ENCODE assay signal across 11 cellular contexts in genomic region chr17:9728564-9728963, GRCh38.
DNase-seq lines count a peak whose midpoint lies in the region; ATAC-seq, FAIRE-seq and TF ChIP-seq lines count a peak whose summit lies in the region.
"Had no signal": no experiment of that assay in that cellular context is flagged by ENCODE, and none has a peak within 500 bp of the region (broad histone marks: within the 10 kb centered on the region; RNA-seq: fewer than 3 reads in every experiment).

No MANE protein-coding gene starts in this region.

- FAIRE-seq in A549 (lab: Jason Lieb, UNC) = no peak

- no peaks in the 10 kb centered on the region for H3K79me1 ChIP-seq in neuronal stem cell (ENCODE audit: low read depth, low read length)

- H2AK5ac ChIP-seq in neuronal stem cell (ENCODE audit: low read depth, low read length) = no peak overlapping the region

- H3K14ac ChIP-seq in neuronal stem cell (ENCODE audit: low read length) = no peak overlapping the region

- H2BK5ac ChIP-seq in neuronal stem cell (ENCODE audit: low read length) = peak overlapping the region; percentile 15

- no peak for DNase-seq in A549 (ENCODE audit: low read depth in 1 of 2, low spot score in 1 of 2)
- DNase-seq in D341Med (ENCODE audit: low spot score) = peak; percentile 10
- DNase-seq in left colon = no peak
- no peak for DNase-seq in neuronal stem cell (ENCODE audit: low spot score)
- no peak for DNase-seq in C1 segment of cervical spinal cord (lab: John Stamatoyannopoulos, UW)
- DNase-seq in SK-N-DZ (ENCODE audit: low spot score) = no peak
- DNase-seq: GF-D8, GOT3, H9 had no signal

- no peak overlapping the region for H3K4me3 ChIP-seq in A549
- H3K4me3 ChIP-seq in neuronal stem cell (ENCODE audit: low read length in 2 of 2) = no peak overlapping the region
- H3K4me3 ChIP-seq: GM12878 had no signal

- POLR2A ChIA-PET in A549 (lab: Yijun Ruan, JAX) = no interaction called here

- WGBS in A549 (ENCODE audit: missing lambda C conversion rate) = 63% methylated on average over 11 of the region's 12 CpGs
- no CpG with 5 or more reads among the region's 12 CpGs for WGBS in neuronal stem cell (ENCODE audit: extremely low coverage in 2 of 2, insufficient read length in 2 of 2, insufficient replicate concordance in 1 of 2), 2 donors

- no peak overlapping the region for H4K8ac ChIP-seq in neuronal stem cell (ENCODE audit: low read depth, low read length)

- no peak overlapping the region for H3K4me2 ChIP-seq in A549
- no peak overlapping the region for H3K4me2 ChIP-seq in neuronal stem cell (ENCODE audit: insufficient read depth, low read length, poor library complexity, severe bottlenecking)

- no peak overlapping the region for H2BK120ac ChIP-seq in neuronal stem cell (ENCODE audit: low read depth, low read length)

- intact Hi-C loops in left colon (cut with DNase I, micrococcal nuclease) = no loop called here

- no peak overlapping the region for H3K4ac ChIP-seq in neuronal stem cell (ENCODE audit: low read length)

- H3K27me3 ChIP-seq in neuronal stem cell (ENCODE audit: control insufficient read depth in 3 of 3, insufficient read depth in 3 of 3, low read depth in 1 of 3, low read length in 3 of 3) = no peaks in the 10 kb centered on the region

- peaks cover 13% of the 10 kb centered on the region for H3K4me1 ChIP-seq in A549
- peaks cover 0 to 10% of the 10 kb centered on the region in 2 donors for H3K4me1 ChIP-seq in neuronal stem cell (ENCODE audit: control insufficient read depth in 2 of 2, insufficient read depth in 1 of 2, low read depth in 1 of 2, low read length in 2 of 2)

- TF ChIP-seq CTCF in A549 (IDR thresholded peaks at IDR 0.05) = no peak

- no peak for TF ChIP-seq POLR2A in A549 (IDR thresholded peaks at IDR 0.05; ENCODE audit: low read length)

- H3K9me3 ChIP-seq in A549 (no peaks in the 10 kb centered on the region), neuronal stem cell (replicated peaks in 1 of 2; ENCODE audit: control insufficient read depth in 2 of 2, insufficient read depth in 1 of 2, low read depth in 1 of 2, low read length in 2 of 2) (no peaks in the 10 kb centered on the region)

- no peak for TF ChIP-seq RAD21 in A549 (conservative IDR thresholded peaks at IDR 0.05 in 1 of 2, IDR thresholded peaks at IDR 0.05 in 1 of 2)

- peak overlapping the region in 1 of 2 experiments; percentile 40; a peak in 4 of 6 replicates for H3K27ac ChIP-seq in A549
- H3K27ac ChIP-seq in neuronal stem cell (replicated peaks; ENCODE audit: low read length) = no peak overlapping the region

- CTCF ChIA-PET in A549 (lab: Yijun Ruan, JAX) = interaction anchor here (0.6 to 19.0 kb wide), 67 partner anchors 8 to 888 kb away, joined by 3 to 344 read pairs (median 4); no protein-coding TSS in a partner anchor

- H2BK12ac ChIP-seq in neuronal stem cell (ENCODE audit: low read length) = no peak overlapping the region

- H2BK15ac ChIP-seq in neuronal stem cell (ENCODE audit: low read length) = peak overlapping the region; percentile 16

- H3K23ac ChIP-seq in neuronal stem cell (ENCODE audit: low read depth, low read length, poor library complexity) = no peak overlapping the region

- no peak overlapping the region for H3K9ac ChIP-seq in neuronal stem cell (ENCODE audit: low read depth, low read length, poor library complexity)

- H3K36me3 ChIP-seq in neuronal stem cell (replicated peaks in 1 of 2; ENCODE audit: control insufficient read depth in 2 of 2, insufficient read depth in 2 of 2, low read length in 2 of 2) = no peaks in the 10 kb centered on the region

- no peak overlapping the region for H3K18ac ChIP-seq in neuronal stem cell (ENCODE audit: low read length)

- ATAC-seq in A549 (peak; percentile 21 to 35; a peak in 3 of 6 replicates), left colon (peak; percentile 22), HG03571 (IDR thresholded peaks at IDR 0.05; ENCODE audit: unreplicated experiment) (no peak)

- no peak for TF ChIP-seq EP300 in A549 (IDR thresholded peaks at IDR 0.05)

- H4K91ac ChIP-seq in neuronal stem cell (ENCODE audit: low read depth, low read length, poor library complexity) = no peak overlapping the region

- H2AFZ ChIP-seq in neuronal stem cell (ENCODE audit: low read length) = no peak overlapping the region

TF ChIP-seq in A549, 52 proteins besides CTCF, POLR2A, EP300 and RAD21:
- no peak for TF ChIP-seq FOSL2 (IDR thresholded peaks at IDR 0.05)
- TF ChIP-seq FOSL2 (CRISPR knock-in tag; IDR thresholded peaks at IDR 0.05) = no peak
- TF ChIP-seq PBX3 (IDR thresholded peaks at IDR 0.05) = no peak
- TF ChIP-seq FOXS1 (CRISPR knock-in tag; IDR thresholded peaks at IDR 0.05) = no peak
